ENCODE assay signal across 8 cellular contexts in the genomic region with DNA sequence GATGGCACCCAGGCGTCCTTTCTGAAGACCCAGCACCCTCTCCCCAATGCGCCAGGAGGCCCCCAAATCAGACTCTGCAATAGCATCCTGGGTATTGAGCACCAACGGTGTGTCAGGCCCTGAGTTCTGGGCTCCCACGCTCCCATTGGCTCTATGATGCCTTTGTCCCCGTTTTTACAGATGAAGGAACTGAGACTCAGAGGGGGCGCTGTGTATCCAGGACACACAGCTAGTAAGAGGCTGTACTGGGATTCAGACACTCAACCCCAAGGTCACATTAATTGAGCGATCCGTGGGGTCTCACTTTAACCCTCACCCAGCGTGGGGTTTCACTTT. TPM values are rescaled to one million over a fixed set of nuclear protein-coding genes. Genes with fewer than 3 reads are reported as not detected.
DNase-seq lines count a peak whose midpoint lies in the region; ATAC-seq and TF ChIP-seq lines count a peak whose summit lies in the region.
"Had no signal": no experiment of that assay in that cellular context is flagged by ENCODE, and none has a peak within 500 bp of the region (broad histone marks: within the 10 kb centered on the region; RNA-seq: fewer than 3 reads in every experiment).

No MANE protein-coding gene starts in this region.

- in situ Hi-C loops in KBM-7 (cut with MboI; ENCODE audit: low pct_unique_long_range_greater_than_20kb, low sequenced_read_pairs) = no loop called here

- no peaks in the 10 kb centered on the region for H3K9me3 ChIP-seq in psoas muscle
- H3K9me3 ChIP-seq: SJSA1 had no signal

- peak; percentile 31 for DNase-seq in Daoy (ENCODE audit: low read depth)
- DNase-seq in KBM-7 = peak; percentile 27
- no peak for DNase-seq in cardiac fibroblast (ENCODE audit: low read depth in 2 of 2)
- DNase-seq in psoas muscle = no peak
- no peak for DNase-seq in occipital lobe (lab: John Stamatoyannopoulos, UW)
- no peak for DNase-seq in NK-92 treated with Interleukin-12 subunit alpha and Interleukin-12 subunit beta, amount 100 ng/mL, for 24 hours (lab: John Stamatoyannopoulos, UW)

- H3K36me3 ChIP-seq in psoas muscle (ENCODE audit: insufficient read depth in 1 of 2, low read depth in 1 of 2) = no peaks in the 10 kb centered on the region
- H3K36me3 ChIP-seq: SJSA1 had no signal

- H3K4me3 ChIP-seq in cardiac fibroblast (replicated peaks in 1 of 2; ENCODE audit: low read depth in 2 of 2, low read length in 2 of 2) = peak overlapping the region; percentile 10 to 19
- peak overlapping the region; percentile 47 for H3K4me3 ChIP-seq in psoas muscle
- H3K4me3 ChIP-seq: SJSA1 had no signal

- no peak for TF ChIP-seq CTCF in cardiac fibroblast (IDR thresholded peaks at IDR 0.05; ENCODE audit: low read depth, low read length)
- TF ChIP-seq CTCF in psoas muscle (IDR thresholded peaks at IDR 0.05) = no peak

- peaks cover 0 to 51% (median 11%) of the 10 kb centered on the region in 3 donors for H3K27me3 ChIP-seq in psoas muscle (ENCODE audit: insufficient read depth in 3 of 3, low read length in 2 of 3)
- H3K27me3 ChIP-seq: SJSA1 had no signal

- no peak overlapping the region for H3K27ac ChIP-seq in psoas muscle
- H3K27ac ChIP-seq: SJSA1 had no signal

- ATAC-seq in psoas muscle (no peak), GM21390 (IDR thresholded peaks at IDR 0.05; ENCODE audit: unreplicated experiment) (no peak)

- intact Hi-C loops in psoas muscle (cut with DNase I) = loop anchor here in 1 of 2 donors (10.0 kb wide), 1 partner anchor 96 kb away; no protein-coding TSS in a partner anchor

- 15 to 25% (median 16%) methylated on average over 9 of the region's 9 CpGs for whole genome bisulfite sequencing in psoas muscle, 3 donors

- peaks cover under 1% of the 10 kb centered on the region for H3K4me1 ChIP-seq in psoas muscle

RNA-seq across cellular contexts. Expression of gene CYP4F22, which starts 42.5 kb away (rescaled TPM):
- total RNA-seq in Daoy (2014; rRNA removed; shearing (Covaris generic)) = 0.46 and 0.89 TPM in 2 replicates
- total RNA-seq in psoas muscle (under 1 TPM in 1 of 4 donors, not detected in 3; 0.29 TPM), occipital lobe (not detected)
- under 1 TPM; 0.04 to 0.30 (median 0.17) TPM for polyA plus RNA-seq in psoas muscle
- total RNA-seq: SJSA1 had no signal

Comparison
In these comparisons a context has a peak if more than half of its experiments do, and no peak if none do; other contexts are left out.
1. DNase-seq: peak in Daoy (single experiment) and KBM-7 (single experiment); none in cardiac fibroblast (0 of 2), psoas muscle (0 of 2), occipital lobe (single experiment) and NK-92 treated with Interleukin-12 subunit alpha and Interleukin-12 subunit beta, amount 100 ng/mL, for 24 hours (single experiment).